ENCODE assay signal across 28 cellular contexts in genomic region chr18:80238651-80239260, GRCh38. TPM values are rescaled to one million over a fixed set of nuclear protein-coding genes. Genes with fewer than 3 reads are reported as not detected.
"Had no signal": no experiment of that assay in that cellular context is flagged by ENCODE, and none has a peak within 500 bp of the region (broad histone marks: within the 10 kb centered on the region; RNA-seq: fewer than 3 reads in every experiment).

No MANE protein-coding gene starts in this region.

- H3K36me3 ChIP-seq: esophagus muscularis mucosa, ovary, thoracic aorta had no signal

- H3K4me3 Mint-ChIP-seq: activated B cell treated with CpG ODN at 0.5 μM for 24 hours; activated CD4-positive, alpha-beta T cell treated with anti-CD3 and anti-CD28 coated beads for 36 hours; activated T-cell treated with anti-CD3 and anti-CD28 coated beads, Interleukin-2, amount 50 U/mL, for 4 hours; activated T-helper 17 cell treated with anti-CD3 and anti-CD28 coated beads, Interleukin-2, amount 50 U/mL, for 72 hours; dendritic cell treated with granulocyte-macrophage colony-stimulating factor and Interleukin-4, amounts not matched to agents 40 ng/mL and 50 ng/mL, for 4 days; memory B cell; natural killer cell; T-helper 2 cell treated with Interferon-gamma antibody and Interleukin-4, amounts not matched to agents 5 μg/mL and 100 μg/mL, for 36 hours had no signal

- DNase-seq: activated B cell treated with CpG ODN at 0.5 μM for 24 hours; activated CD4-positive, alpha-beta T cell treated with anti-CD3 and anti-CD28 coated beads for 36 hours; activated CD8-positive, alpha-beta memory T cell treated with anti-CD3 and anti-CD28 coated beads, Interleukin-2, amount 50 U/mL, for 48 hours; activated gamma-delta T cell treated with Interleukin-2 at 50 U/mL for 16 hours; activated naive CD4-positive, alpha-beta T cell treated with anti-CD3 and anti-CD28 coated beads, Interleukin-2, amount 50 U/mL, for 16 hours; activated T-cell treated with anti-CD3 and anti-CD28 coated beads, Interleukin-2, amount 50 U/mL, for 4 hours; amniotic stem cell; central memory CD4-positive, alpha-beta T cell; foreskin keratinocyte; islet precursor cell; left cardiac atrium; left ventricle myocardium superior; natural killer cell; stimulated activated CD4-positive, alpha-beta T cell treated with anti-CD3 and anti-CD28 coated beads, Interleukin-12 subunit alpha, Interleukin-12 subunit beta, amount 100 ng/mL, for 4 hours; stimulated activated CD4-positive, alpha-beta T cell treated with anti-CD3 and anti-CD28 coated beads, Interleukin-4, amount 100 ng/mL, for 1 hour; stimulated activated naive CD8-positive, alpha-beta T cell treated with anti-CD3 and anti-CD28 coated beads, Interleukin-15, Interleukin-2, amounts not matched to agents 100 U/mL and 50 U/mL, for 24 hours; T-helper 1 cell; trophoblast cell had no signal

- H3K27me3 ChIP-seq: esophagus muscularis mucosa, foreskin keratinocyte, ovary had no signal

- H3K4me1 ChIP-seq: esophagus muscularis mucosa had no signal

- H3K9me3 Mint-ChIP-seq: activated B cell treated with CpG ODN at 0.5 μM for 24 hours; activated T-cell treated with anti-CD3 and anti-CD28 coated beads, Interleukin-2, amount 50 U/mL, for 4 hours; activated T-helper 17 cell treated with anti-CD3 and anti-CD28 coated beads, Interleukin-2, amount 50 U/mL, for 72 hours; dendritic cell treated with granulocyte-macrophage colony-stimulating factor and Interleukin-4, amounts not matched to agents 40 ng/mL and 50 ng/mL, for 4 days; natural killer cell; T-helper 2 cell treated with Interferon-gamma antibody and Interleukin-4, amounts not matched to agents 5 μg/mL and 100 μg/mL, for 36 hours had no signal

- H3K27me3 Mint-ChIP-seq: progenitor cell of endocrine pancreas had no signal

- H3K9me3 ChIP-seq: esophagus muscularis mucosa, ovary, thoracic aorta had no signal

- H3K36me3 Mint-ChIP-seq: memory B cell, natural killer cell had no signal

- H3K27ac Mint-ChIP-seq: activated B cell treated with CpG ODN at 0.5 μM for 24 hours; activated CD4-positive, alpha-beta T cell treated with anti-CD3 and anti-CD28 coated beads for 36 hours; activated T-helper 17 cell treated with anti-CD3 and anti-CD28 coated beads, Interleukin-2, amount 50 U/mL, for 72 hours; dendritic cell treated with granulocyte-macrophage colony-stimulating factor and Interleukin-4, amounts not matched to agents 40 ng/mL and 50 ng/mL, for 4 days; memory B cell; natural killer cell; progenitor cell of endocrine pancreas; T-helper 2 cell treated with Interferon-gamma antibody and Interleukin-4, amounts not matched to agents 5 μg/mL and 100 μg/mL, for 36 hours had no signal

- H3K4me3 ChIP-seq: esophagus muscularis mucosa, ovary, skin epidermis, thoracic aorta had no signal

- H3K4me1 Mint-ChIP-seq: activated B cell treated with CpG ODN at 0.5 μM for 24 hours; activated CD4-positive, alpha-beta T cell treated with anti-CD3 and anti-CD28 coated beads for 36 hours; activated T-helper 17 cell treated with anti-CD3 and anti-CD28 coated beads, Interleukin-2, amount 50 U/mL, for 72 hours; memory B cell; natural killer cell had no signal

- H3K27ac ChIP-seq: esophagus muscularis mucosa, foreskin keratinocyte, ovary, skin epidermis, thoracic aorta had no signal

- ATAC-seq: activated CD4-positive, alpha-beta T cell treated with anti-CD3 and anti-CD28 coated beads for 36 hours; activated T-cell treated with anti-CD3 and anti-CD28 coated beads, Interleukin-2, amount 50 U/mL, for 4 hours; activated T-helper 17 cell treated with anti-CD3 and anti-CD28 coated beads, Interleukin-2, amount 50 U/mL, for 72 hours; foreskin keratinocyte; left cardiac atrium; left ventricle myocardium superior; natural killer cell; sciatic nerve; stimulated activated naive CD8-positive, alpha-beta T cell treated with anti-CD3 and anti-CD28 coated beads, Interleukin-15, Interleukin-2, amounts not matched to agents 100 U/mL and 50 U/mL, for 24 hours had no signal

RNA-seq across cellular contexts. Expression of gene PARD6G, which starts 8.6 kb away (rescaled TPM):
- total RNA-seq: activated B cell treated with CpG ODN at 0.5 μM for 24 hours; activated CD4-positive, alpha-beta T cell treated with anti-CD3 and anti-CD28 coated beads for 36 hours; natural killer cell had no signal
